8 cellular contexts compared by ENCODE assay signal in genomic region chrX:110001702-110002299, GRCh38. TPM values are rescaled to one million over a fixed set of nuclear protein-coding genes. Genes with fewer than 3 reads are reported as not detected.
DNase-seq lines count a peak whose midpoint lies in the region; ATAC-seq and TF ChIP-seq lines count a peak whose summit lies in the region.

No MANE protein-coding gene starts in this region.

- intact Hi-C loops in thyroid gland (cut with DNase I), result no loop called here

- no peaks in the 10 kb centered on the region for H3K36me3 ChIP-seq in thyroid gland

- ATAC-seq in activated T-cell treated with anti-CD3 and anti-CD28 coated beads, Interleukin-2, amount 50 U/mL, for 72 hours (replicated peaks in 1 of 2), result no peak
- ATAC-seq in WTC11 (no peak), HG02571 (IDR thresholded peaks at IDR 0.05; ENCODE audit: unreplicated experiment) (no peak)

- H3K27me3 Mint-ChIP-seq in activated T-cell treated with anti-CD3 and anti-CD28 coated beads, Interleukin-2, amount 50 U/mL, for 72 hours (ENCODE audit: low read depth), result peaks cover 47% of the 10 kb centered on the region
- peaks cover 2% of the 10 kb centered on the region; the same call in 1 of the 2 replicates for H3K27me3 Mint-ChIP-seq in WTC11 (ENCODE audit: low read depth)

- peaks cover 1 to 2% of the 10 kb centered on the region in 2 donors for H3K36me3 Mint-ChIP-seq in activated T-cell treated with anti-CD3 and anti-CD28 coated beads, Interleukin-2, amount 50 U/mL, for 72 hours (ENCODE audit: insufficient read depth in 2 of 2)
- H3K36me3 Mint-ChIP-seq in WTC11, result no peaks in the 10 kb centered on the region

- peak overlapping the region; percentile 69 for H3K4me3 ChIP-seq in iPS-18c (ENCODE audit: insufficient read depth, low read depth, low read length)
- peak overlapping the region in 1 of 3 donors; percentile 50 for H3K4me3 ChIP-seq in thyroid gland (replicated peaks in 1 of 3)

- TF ChIP-seq CTCF in WTC11 (IDR thresholded peaks at IDR 0.05), result no peak
- no peak for TF ChIP-seq CTCF in thyroid gland (IDR thresholded peaks at IDR 0.05)

- POLR2A ChIA-PET in WTC11 (lab: Charles Lee), result no interaction called here

- H3K27ac Mint-ChIP-seq in activated T-cell treated with anti-CD3 and anti-CD28 coated beads, Interleukin-2, amount 50 U/mL, for 72 hours, result peak overlapping the region; percentile 93
- no peak overlapping the region; the same call in 1 of the 2 replicates for H3K27ac Mint-ChIP-seq in WTC11

- TF ChIP-seq POLR2A in thyroid gland (IDR thresholded peaks at IDR 0.05), result no peak

- WGBS in thyroid gland, 2 donors, result 14 to 21% methylated on average over 8 to 12 of the region's 13 CpGs

- H3K4me1 ChIP-seq in thyroid gland, result peaks cover 24% of the 10 kb centered on the region in 2 donors

- CTCF ChIA-PET in WTC11 (lab: Charles Lee), result interaction anchor here (1.1 kb wide), 1 partner anchor 417 kb away, joined by 4 read pairs; no protein-coding TSS in a partner anchor

- H3K4me1 Mint-ChIP-seq in activated T-cell treated with anti-CD3 and anti-CD28 coated beads, Interleukin-2, amount 50 U/mL, for 72 hours (ENCODE audit: low read depth), result peaks cover 29% of the 10 kb centered on the region
- H3K4me1 Mint-ChIP-seq in WTC11, result peaks cover 25% of the 10 kb centered on the region

- H3K9me3 ChIP-seq in iPS-18c (ENCODE audit: control insufficient read depth, insufficient read depth, low read length) (no peaks in the 10 kb centered on the region), thyroid gland (no peaks in the 10 kb centered on the region)

- no peaks in the 10 kb centered on the region for H3K9me3 Mint-ChIP-seq in activated T-cell treated with anti-CD3 and anti-CD28 coated beads, Interleukin-2, amount 50 U/mL, for 72 hours
- no peaks in the 10 kb centered on the region for H3K9me3 Mint-ChIP-seq in WTC11

- no peak for DNase-seq in activated T-cell treated with anti-CD3 and anti-CD28 coated beads, Interleukin-2, amount 50 U/mL, for 72 hours
- DNase-seq in activated T-cell treated with anti-CD3 and anti-CD28 coated beads for 4 hours (no peak), WTC11 (ENCODE audit: low spot score) (no peak), thyroid gland (no peak), nucleus accumbens (lab: John Stamatoyannopoulos, UW) (no peak)
- DNase-seq in central memory CD4-positive, alpha-beta T cell, result no peak

- peak overlapping the region; percentile 66 to 88 (median 78) for H3K27ac ChIP-seq in thyroid gland

- H3K4me3 Mint-ChIP-seq in activated T-cell treated with anti-CD3 and anti-CD28 coated beads, Interleukin-2, amount 50 U/mL, for 72 hours, result peak overlapping the region; percentile 92
- peak overlapping the region; percentile 82 for H3K4me3 Mint-ChIP-seq in WTC11

- no peaks in the 10 kb centered on the region for H3K27me3 ChIP-seq in thyroid gland

TF ChIP-seq in WTC11, 78 proteins besides CTCF, POLR2A, EP300 and RAD21:
- no peak for TF ChIP-seq ARID4B (CRISPR knock-in tag; IDR thresholded peaks at IDR 0.05; ENCODE audit: borderline replicate concordance)
- no peak for TF ChIP-seq ZSCAN18 (CRISPR knock-in tag; IDR thresholded peaks at IDR 0.05)
- TF ChIP-seq CREB1 (CRISPR knock-in tag; IDR thresholded peaks at IDR 0.05), result no peak
- no peak for TF ChIP-seq SOX15 (CRISPR knock-in tag; IDR thresholded peaks at IDR 0.05)
- TF ChIP-seq HMGXB4 (CRISPR knock-in tag; IDR thresholded peaks at IDR 0.05), result no peak
TF ChIP-seq in WTC11: peak in this region for 0.

RNA-seq across cellular contexts. Expression of gene TMEM164, which starts 1.1 kb away (rescaled TPM):
- 10 to 100 TPM; 15.0 to 19.5 TPM for total RNA-seq in activated T-cell treated with anti-CD3 and anti-CD28 coated beads, Interleukin-2, amount 50 U/mL, for 72 hours
- total RNA-seq in WTC11 (2021), result 16.0 to 22.3 TPM (median 19.2 TPM) in 3 replicates
- total RNA-seq in thyroid gland, result 10 to 100 TPM; 28.8 to 40.0 (median 33.8) TPM
